ENCODE assay signal across 8 cellular contexts in genomic region chr6:158040051-158040803, GRCh38. TPM values are rescaled to one million over a fixed set of nuclear protein-coding genes. Genes with fewer than 3 reads are reported as not detected.
DNase-seq lines count a peak whose midpoint lies in the region; ATAC-seq and TF ChIP-seq lines count a peak whose summit lies in the region.

No MANE protein-coding gene starts in this region.

- peak overlapping the region in 1 of 3 donors; percentile 45 for H3K4me3 ChIP-seq in skeletal muscle tissue (ENCODE audit: low read length in 3 of 3)
- H3K4me3 ChIP-seq in spleen, result no peak overlapping the region

- H3K27me3 ChIP-seq in skeletal muscle tissue (ENCODE audit: control insufficient read depth in 3 of 3, insufficient read depth in 3 of 3, low read length in 3 of 3), result no peaks in the 10 kb centered on the region
- no peaks in the 10 kb centered on the region for H3K27me3 ChIP-seq in spleen (replicated peaks in 1 of 7)

- no peaks in the 10 kb centered on the region for H3K9me3 ChIP-seq in skeletal muscle tissue (ENCODE audit: control insufficient read depth in 3 of 3, low read length in 3 of 3)
- peaks cover 0 to 3% (median 0%) of the 10 kb centered on the region in 8 donors for H3K9me3 ChIP-seq in spleen

- intact Hi-C loops in Right ventricle myocardium superior (cut with DNase I), result loop anchor here (5.0 kb wide), 1 partner anchor 58 kb away; the partner anchor contains the start of gene SYNJ2
- intact Hi-C loops in spleen (cut with DNase I; ENCODE audit: low total_unique reads), result no loop called here

- peak overlapping the region; percentile 62 for H3K4me3 Mint-ChIP-seq in activated CD8-positive, alpha-beta memory T cell treated with anti-CD3 and anti-CD28 coated beads, Interleukin-2, amount 10 ng/mL, durations not matched to agents 7 days and 5 days
- peak overlapping the region; percentile 59 to 62 for H3K4me3 Mint-ChIP-seq in activated T-cell treated with anti-CD3 and anti-CD28 coated beads, Interleukin-2, amount 50 U/mL, for 72 hours

- peak overlapping the region; percentile 3 to 64 (median 51) for H3K9ac ChIP-seq in skeletal muscle tissue (ENCODE audit: low read depth in 1 of 3, low read length in 3 of 3)

- TF ChIP-seq POLR2A in spleen (IDR thresholded peaks at IDR 0.05), result no peak

- H3K36me3 ChIP-seq in skeletal muscle tissue (ENCODE audit: control insufficient read depth in 3 of 3, insufficient read depth in 3 of 3, low read length in 3 of 3) (no peaks in the 10 kb centered on the region), spleen (peaks cover 0 to 71% (median 8%) of the 10 kb centered on the region in 6 donors)

- H3K27ac ChIP-seq in skeletal muscle tissue (ENCODE audit: low read depth, low read length), result peak overlapping the region; percentile 94
- H3K27ac ChIP-seq in spleen, result peak overlapping the region in 3 of 8 donors; percentile 42 to 51 (median 45)

- peaks cover 31% of the 10 kb centered on the region for H3K36me3 Mint-ChIP-seq in activated CD8-positive, alpha-beta memory T cell treated with anti-CD3 and anti-CD28 coated beads, Interleukin-2, amount 10 ng/mL, durations not matched to agents 7 days and 5 days
- H3K36me3 Mint-ChIP-seq in activated T-cell treated with anti-CD3 and anti-CD28 coated beads, Interleukin-2, amount 50 U/mL, for 72 hours (ENCODE audit: insufficient read depth in 2 of 2), result peaks cover 8 to 9% of the 10 kb centered on the region in 2 donors

- no peak for TF ChIP-seq CTCF in spleen (IDR thresholded peaks at IDR 0.05 in 8 of 11, conservative IDR thresholded peaks at IDR 0.05 in 3 of 11)

- peak; percentile 83 for DNase-seq in activated CD8-positive, alpha-beta memory T cell treated with anti-CD3 and anti-CD28 coated beads, Interleukin-2, amount 10 ng/mL, durations not matched to agents 7 days and 5 days
- DNase-seq in activated CD8-positive, alpha-beta memory T cell treated with anti-CD3 and anti-CD28 coated beads for 24 hours, result no peak
- DNase-seq in KG1 (lab: John Stamatoyannopoulos, UW) (peak; percentile 18), Right ventricle myocardium superior (peak; percentile 10), spleen (no peak)
- DNase-seq in activated T-cell treated with anti-CD3 and anti-CD28 coated beads, Interleukin-2, amount 50 U/mL, for 72 hours, result peak; percentile 53 to 57

- ATAC-seq in activated CD8-positive, alpha-beta memory T cell treated with anti-CD3 and anti-CD28 coated beads, Interleukin-2, amount 10 ng/mL, durations not matched to agents 7 days and 5 days, result peak; percentile 82
- peak; percentile 80 to 84 for ATAC-seq in activated T-cell treated with anti-CD3 and anti-CD28 coated beads, Interleukin-2, amount 50 U/mL, for 72 hours (replicated peaks in 1 of 2)
- ATAC-seq in Right ventricle myocardium superior (ENCODE audit: poor library complexity) (no peak), GM21367 (IDR thresholded peaks at IDR 0.05; ENCODE audit: unreplicated experiment) (no peak)

- H3K9me3 Mint-ChIP-seq in activated CD8-positive, alpha-beta memory T cell treated with anti-CD3 and anti-CD28 coated beads, Interleukin-2, amount 10 ng/mL, durations not matched to agents 7 days and 5 days (ENCODE audit: low read depth), result no peaks in the 10 kb centered on the region
- H3K9me3 Mint-ChIP-seq in activated T-cell treated with anti-CD3 and anti-CD28 coated beads, Interleukin-2, amount 50 U/mL, for 72 hours, result no peaks in the 10 kb centered on the region

- peak overlapping the region; percentile 84 for H3K27ac Mint-ChIP-seq in activated CD8-positive, alpha-beta memory T cell treated with anti-CD3 and anti-CD28 coated beads, Interleukin-2, amount 10 ng/mL, durations not matched to agents 7 days and 5 days
- peak overlapping the region; percentile 40 for H3K27ac Mint-ChIP-seq in activated T-cell treated with anti-CD3 and anti-CD28 coated beads, Interleukin-2, amount 50 U/mL, for 72 hours

- CTCF ChIA-PET in activated CD8-positive, alpha-beta memory T cell treated with anti-CD3 and anti-CD28 coated beads, Interleukin-2, amount 10 ng/mL, durations not matched to agents 7 days and 5 days (lab: Charles Lee), result interaction anchor here (0.9 to 3.0 kb wide), 4 partner anchors 8 to 14 kb away, joined by 4 to 13 read pairs (median 9); no protein-coding TSS in a partner anchor

- H3K27me3 Mint-ChIP-seq in activated CD8-positive, alpha-beta memory T cell treated with anti-CD3 and anti-CD28 coated beads, Interleukin-2, amount 10 ng/mL, durations not matched to agents 7 days and 5 days, result no peaks in the 10 kb centered on the region
- H3K27me3 Mint-ChIP-seq in activated T-cell treated with anti-CD3 and anti-CD28 coated beads, Interleukin-2, amount 50 U/mL, for 72 hours (ENCODE audit: low read depth), result no peaks in the 10 kb centered on the region

- H3K4me1 Mint-ChIP-seq in activated CD8-positive, alpha-beta memory T cell treated with anti-CD3 and anti-CD28 coated beads, Interleukin-2, amount 10 ng/mL, durations not matched to agents 7 days and 5 days, result peaks cover 46% of the 10 kb centered on the region
- peaks cover 48% of the 10 kb centered on the region for H3K4me1 Mint-ChIP-seq in activated T-cell treated with anti-CD3 and anti-CD28 coated beads, Interleukin-2, amount 50 U/mL, for 72 hours (ENCODE audit: low read depth)

- H3K4me1 ChIP-seq in skeletal muscle tissue (ENCODE audit: control insufficient read depth in 3 of 3, insufficient read depth in 3 of 3, low read length in 3 of 3) (peaks cover 46 to 60% (median 59%) of the 10 kb centered on the region in 3 donors), spleen (peaks cover 0 to 24% (median 7%) of the 10 kb centered on the region in 6 donors)

- WGBS in spleen, 5 donors, result 39 to 59% (median 53%) methylated on average over 6 of the region's 6 CpGs

RNA-seq across cellular contexts. Expression of gene SYNJ2, which starts 58.6 kb away (rescaled TPM):
- total RNA-seq in activated CD8-positive, alpha-beta memory T cell treated with anti-CD3 and anti-CD28 coated beads, Interleukin-2, amount 10 ng/mL, durations not matched to agents 7 days and 5 days, result 10 to 100 TPM; 41.2 to 42.7 TPM
- total RNA-seq in activated T-cell treated with anti-CD3 and anti-CD28 coated beads, Interleukin-2, amount 50 U/mL, for 72 hours, result 10 to 100 TPM; 22.6 to 29.8 TPM
- total RNA-seq in Right ventricle myocardium superior, result 14.0 TPM
- total RNA-seq in skeletal muscle tissue, result 8.4 TPM
- 10 to 100 TPM in 5 of 7 donors, 1 to 10 TPM in 2; 6.7 to 34.0 (median 11.9) TPM for total RNA-seq in spleen
- 1 to 10 TPM; 2.4 to 2.8 (median 2.6) TPM for polyA plus RNA-seq in spleen

Comparison
In these comparisons a context has a peak if more than half of its experiments do, and no peak if none do; other contexts are left out.
1. DNase-seq: peak in activated CD8-positive, alpha-beta memory T cell treated with anti-CD3 and anti-CD28 coated beads, Interleukin-2, amount 10 ng/mL, durations not matched to agents 7 days and 5 days (single experiment), KG1 (single experiment), activated T-cell treated with anti-CD3 and anti-CD28 coated beads, Interleukin-2, amount 50 U/mL, for 72 hours (2 of 2) and Right ventricle myocardium superior (single experiment); none in activated CD8-positive, alpha-beta memory T cell treated with anti-CD3 and anti-CD28 coated beads for 24 hours (single experiment) and spleen (single experiment).
2. ATAC-seq: peak in activated CD8-positive, alpha-beta memory T cell treated with anti-CD3 and anti-CD28 coated beads, Interleukin-2, amount 10 ng/mL, durations not matched to agents 7 days and 5 days (single experiment) and activated T-cell treated with anti-CD3 and anti-CD28 coated beads, Interleukin-2, amount 50 U/mL, for 72 hours (2 of 2); none in Right ventricle myocardium superior (single experiment) and GM21367 (single experiment).